10 cellular contexts compared by ENCODE assay signal in the genomic region with DNA sequence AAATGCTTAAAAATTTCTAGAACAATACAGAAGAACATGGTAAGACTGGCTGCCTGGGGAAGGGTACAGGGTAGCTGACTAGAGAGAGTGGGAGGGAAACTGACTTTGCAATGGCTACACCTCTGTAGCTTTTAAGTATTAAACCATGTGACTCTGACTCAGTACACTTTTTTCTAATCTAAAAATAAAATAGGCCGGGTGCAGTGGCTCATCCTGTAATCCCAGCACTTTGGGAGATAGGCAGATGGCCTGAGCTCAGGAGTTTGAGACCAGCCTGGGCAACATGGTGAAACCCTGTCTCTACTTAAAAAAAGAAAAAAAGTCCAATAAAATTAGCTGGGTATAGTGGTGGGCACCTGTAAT. TPM values are rescaled to one million over a fixed set of nuclear protein-coding genes. Genes with fewer than 3 reads are reported as not detected.
DNase-seq lines count a peak whose midpoint lies in the region; ATAC-seq and TF ChIP-seq lines count a peak whose summit lies in the region.
"Had no signal": no experiment of that assay in that cellular context is flagged by ENCODE, and none has a peak within 500 bp of the region (broad histone marks: within the 10 kb centered on the region; RNA-seq: fewer than 3 reads in every experiment).

No MANE protein-coding gene starts in this region.

- H3K4me1 ChIP-seq in RWPE2 (ENCODE audit: insufficient read depth, poor library complexity, severe bottlenecking) (peaks cover 41% of the 10 kb centered on the region), esophagus squamous epithelium (peaks cover 5 to 50% (median 29%) of the 10 kb centered on the region in 3 donors)

- ATAC-seq in RWPE2 (ENCODE audit: low read depth), result peak; percentile 30
- ATAC-seq in GM19351 (IDR thresholded peaks at IDR 0.05; ENCODE audit: unreplicated experiment), result no peak
- no peak for ATAC-seq in HG03175 (IDR thresholded peaks at IDR 0.05; ENCODE audit: unreplicated experiment)

- H3K4me3 ChIP-seq in RWPE2 (ENCODE audit: severe bottlenecking) (no peak overlapping the region), esophagus squamous epithelium (no peak overlapping the region)

- H3K27ac ChIP-seq in RWPE2 (ENCODE audit: poor library complexity, severe bottlenecking) (peak overlapping the region; percentile 57), esophagus squamous epithelium (peak overlapping the region in 3 of 4 donors; percentile 46 to 84 (median 71))

- intact Hi-C loops in esophagus squamous epithelium (cut with DNase I), result no loop called here
- intact Hi-C loops in activated naive CD4-positive, alpha-beta T cell treated with anti-CD3 and anti-CD28 coated beads for 36 hours (cut with micrococcal nuclease), result no loop called here

- H3K4me3 Mint-ChIP-seq in progenitor cell of endocrine pancreas (ENCODE audit: low read depth), result no peak overlapping the region
- no peak overlapping the region for H3K4me3 Mint-ChIP-seq in activated naive CD4-positive, alpha-beta T cell treated with anti-CD3 and anti-CD28 coated beads for 36 hours

- peak; percentile 48 for DNase-seq in Daoy (ENCODE audit: low read depth)
- DNase-seq in RWPE2 (ENCODE audit: low spot score), result no peak
- DNase-seq in esophagus squamous epithelium (lab: John Stamatoyannopoulos, UW), result no peak
- no peak for DNase-seq in progenitor cell of endocrine pancreas (ENCODE audit: low spot score, unreplicated experiment)
- DNase-seq in stimulated activated CD4-positive, alpha-beta T cell treated with anti-CD3 and anti-CD28 coated beads, Interleukin-12 subunit alpha, Interleukin-12 subunit beta, amount 100 ng/mL, for 4 hours, result no peak
- no peak for DNase-seq in activated naive CD4-positive, alpha-beta T cell treated with anti-CD3 and anti-CD28 coated beads for 36 hours
- DNase-seq: activated CD4-positive, alpha-beta T cell treated with anti-CD3 and anti-CD28 coated beads for 1 hour; DND-41 had no signal

- TF ChIP-seq CTCF in RWPE2 (IDR thresholded peaks at IDR 0.05; ENCODE audit: poor library complexity, severe bottlenecking) (no peak), esophagus squamous epithelium (IDR thresholded peaks at IDR 0.05) (no peak), progenitor cell of endocrine pancreas (IDR thresholded peaks at IDR 0.05; ENCODE audit: unreplicated experiment) (no peak)

- WGBS in esophagus squamous epithelium, 2 donors, result 7 to 11% methylated on average over 1 of the region's 1 CpG

- no peaks in the 10 kb centered on the region for H3K27me3 Mint-ChIP-seq in progenitor cell of endocrine pancreas
- peaks cover 3% of the 10 kb centered on the region for H3K27me3 Mint-ChIP-seq in activated naive CD4-positive, alpha-beta T cell treated with anti-CD3 and anti-CD28 coated beads for 36 hours (ENCODE audit: low read depth)

- no peaks in the 10 kb centered on the region for H3K9me3 Mint-ChIP-seq in progenitor cell of endocrine pancreas (ENCODE audit: low read depth)
- no peaks in the 10 kb centered on the region for H3K9me3 Mint-ChIP-seq in activated naive CD4-positive, alpha-beta T cell treated with anti-CD3 and anti-CD28 coated beads for 36 hours

- no peaks in the 10 kb centered on the region for H3K9me3 ChIP-seq in RWPE2 (ENCODE audit: severe bottlenecking)
- H3K9me3 ChIP-seq in esophagus squamous epithelium, result no peaks in the 10 kb centered on the region

- H3K27me3 ChIP-seq in RWPE2 (ENCODE audit: insufficient read depth, poor library complexity, severe bottlenecking) (no peaks in the 10 kb centered on the region), esophagus squamous epithelium (no peaks in the 10 kb centered on the region)

- CTCF ChIA-PET in activated naive CD4-positive, alpha-beta T cell treated with anti-CD3 and anti-CD28 coated beads for 36 hours (lab: Charles Lee), result interaction anchor here (0.7 kb wide), 1 partner anchor 410 kb away, joined by 3 read pairs; no protein-coding TSS in a partner anchor

- peak overlapping the region; percentile 49 for H3K27ac Mint-ChIP-seq in progenitor cell of endocrine pancreas
- H3K27ac Mint-ChIP-seq in activated naive CD4-positive, alpha-beta T cell treated with anti-CD3 and anti-CD28 coated beads for 36 hours, result no peak overlapping the region

- peaks cover 19% of the 10 kb centered on the region for H3K4me1 Mint-ChIP-seq in progenitor cell of endocrine pancreas (ENCODE audit: low read depth)
- H3K4me1 Mint-ChIP-seq in activated naive CD4-positive, alpha-beta T cell treated with anti-CD3 and anti-CD28 coated beads for 36 hours (ENCODE audit: low read depth), result peaks cover 2% of the 10 kb centered on the region

- no peaks in the 10 kb centered on the region for H3K36me3 Mint-ChIP-seq in progenitor cell of endocrine pancreas (ENCODE audit: insufficient read depth)
- no peaks in the 10 kb centered on the region for H3K36me3 Mint-ChIP-seq in activated naive CD4-positive, alpha-beta T cell treated with anti-CD3 and anti-CD28 coated beads for 36 hours (ENCODE audit: low read depth)

- H3K36me3 ChIP-seq in RWPE2 (ENCODE audit: low read depth), result no peaks in the 10 kb centered on the region
- H3K36me3 ChIP-seq in esophagus squamous epithelium, result no peaks in the 10 kb centered on the region

- no peak for TF ChIP-seq POLR2A in esophagus squamous epithelium (IDR thresholded peaks at IDR 0.05)

RNA-seq across cellular contexts. Expression of gene ATP9A, which starts 18.5 kb away (rescaled TPM):
- total RNA-seq in Daoy (2014; rRNA removed; shearing (Covaris generic)), result 5.6 and 7.9 TPM in 2 replicates
- total RNA-seq in esophagus squamous epithelium (10 to 100 TPM; 17.6 to 28.2 (median 19.5) TPM), progenitor cell of endocrine pancreas (81.2 and 88.1 TPM in 2 replicates)
- total RNA-seq in activated naive CD4-positive, alpha-beta T cell treated with anti-CD3 and anti-CD28 coated beads for 36 hours, result under 1 TPM; 0.12 to 0.17 TPM

RNA-seq across cellular contexts. Expression of gene SALL4, which starts 52.7 kb away (rescaled TPM):
- total RNA-seq in Daoy (2014; rRNA removed; shearing (Covaris generic)), result 0.83 and 0.86 TPM in 2 replicates
- total RNA-seq in esophagus squamous epithelium (under 1 TPM in 3 of 4 donors, not detected in 1; 0.04 to 0.76 (median 0.26) TPM), progenitor cell of endocrine pancreas (156 and 178 TPM in 2 replicates)
- total RNA-seq in activated naive CD4-positive, alpha-beta T cell treated with anti-CD3 and anti-CD28 coated beads for 36 hours, result not detected

Comparison
In these comparisons a context has a peak if more than half of its experiments do, and no peak if none do; other contexts are left out.
1. RNA of gene SALL4, which starts 52.7 kb away (total RNA-seq): 156 to 178 TPM in progenitor cell of endocrine pancreas; 0.83 to 0.86 TPM in Daoy, 0.04 to 0.76 TPM in esophagus squamous epithelium and not detected in activated naive CD4-positive, alpha-beta T cell treated with anti-CD3 and anti-CD28 coated beads for 36 hours; every median in the first group is over 10 times any median in the second.